ENCODE assay signal across 8 cellular contexts in the genomic region with DNA sequence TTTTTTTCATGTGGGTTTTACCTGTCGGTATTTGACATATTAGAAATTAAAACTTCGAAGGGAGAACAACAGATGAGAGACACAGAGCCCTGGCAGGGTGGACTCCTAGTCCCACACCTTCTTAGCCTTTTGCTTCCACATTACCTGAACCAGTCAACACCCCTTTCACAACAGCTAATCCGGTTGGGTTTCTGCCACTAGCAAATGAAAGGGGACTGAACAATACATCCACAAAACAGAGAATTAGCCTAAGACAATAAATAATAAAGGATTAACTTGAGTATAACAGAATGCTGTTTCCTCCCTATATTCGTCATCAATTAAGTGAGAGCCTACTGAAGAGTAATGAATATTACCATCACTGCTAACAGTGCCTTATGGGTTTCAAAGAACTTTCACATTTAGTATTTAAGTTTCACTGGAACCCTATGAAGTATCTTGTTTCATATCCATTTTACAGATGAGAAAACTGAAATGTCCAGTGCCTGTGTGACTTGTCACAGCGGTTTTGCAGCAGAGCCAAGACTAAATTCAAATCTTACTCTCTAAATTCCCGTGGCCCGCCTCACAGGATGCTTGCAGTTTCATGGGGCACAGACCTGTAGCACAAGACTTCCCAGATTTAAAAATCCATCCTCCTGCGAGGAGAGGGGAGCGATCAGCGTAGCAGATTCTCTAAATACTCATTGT. TPM values are rescaled to one million over a fixed set of nuclear protein-coding genes. Genes with fewer than 3 reads are reported as not detected.
A peak's percentile ranks its signal among the peaks of the same experiment; 100 is the strongest.
DNase-seq lines count a peak whose midpoint lies in the region; ATAC-seq, FAIRE-seq and TF ChIP-seq lines count a peak whose summit lies in the region.

No MANE protein-coding gene starts in this region.

- WGBS in small intestine, 3 donors = 30 to 35% (median 34%) methylated on average over 10 of the region's 10 CpGs

- peaks cover 4% of the 10 kb centered on the region in 2 donors for H3K4me1 ChIP-seq in small intestine (ENCODE audit: control insufficient read depth in 2 of 2, insufficient read depth in 1 of 2, low read depth in 1 of 2, low read length in 1 of 2)

- H3K4me3 ChIP-seq in fibroblast of the aortic adventitia (ENCODE audit: low read depth, low read length) (peak overlapping the region; percentile 64), small intestine (ENCODE audit: low read depth in 1 of 2, low read length in 2 of 2) (peak overlapping the region; percentile 50 to 57)

- peaks cover 7% of the 10 kb centered on the region for H3K36me3 Mint-ChIP-seq in T-helper 1 cell treated with Interleukin-12 subunit alpha and Interleukin-12 subunit beta and Interleukin-4 antibody, amounts not matched to agents 30 μg/mL and 1 μg/mL, for 36 hours (ENCODE audit: low read depth)

- DNase-seq in fibroblast of the aortic adventitia (ENCODE audit: low read depth) (peak; percentile 9), small intestine (no peak), NK-92 (lab: John Stamatoyannopoulos, UW; ENCODE audit: unreplicated experiment) (no peak), NCI-H2107 (lab: John Stamatoyannopoulos, UW) (no peak), amniotic stem cell (lab: John Stamatoyannopoulos, UW) (no peak)

- peak overlapping the region; percentile 90 for H3K27ac Mint-ChIP-seq in T-helper 1 cell treated with Interleukin-12 subunit alpha and Interleukin-12 subunit beta and Interleukin-4 antibody, amounts not matched to agents 30 μg/mL and 1 μg/mL, for 36 hours

- no peaks in the 10 kb centered on the region for H3K36me3 ChIP-seq in small intestine (ENCODE audit: control insufficient read depth in 2 of 2, insufficient read depth in 2 of 2, low read length in 2 of 2)

- FAIRE-seq in small intestine (lab: Jason Lieb, UNC) = no peak

- H3K27me3 ChIP-seq in small intestine (ENCODE audit: control insufficient read depth in 2 of 2, insufficient read depth in 2 of 2, low read length in 2 of 2) = no peaks in the 10 kb centered on the region

- H3K9me3 Mint-ChIP-seq in T-helper 1 cell treated with Interleukin-12 subunit alpha and Interleukin-12 subunit beta and Interleukin-4 antibody, amounts not matched to agents 30 μg/mL and 1 μg/mL, for 36 hours = no peaks in the 10 kb centered on the region

- no peak for TF ChIP-seq CTCF in fibroblast of the aortic adventitia (IDR thresholded peaks at IDR 0.05; ENCODE audit: insufficient read depth, low read length)

- peaks cover 15% of the 10 kb centered on the region for H3K27me3 Mint-ChIP-seq in T-helper 1 cell treated with Interleukin-12 subunit alpha and Interleukin-12 subunit beta and Interleukin-4 antibody, amounts not matched to agents 30 μg/mL and 1 μg/mL, for 36 hours (ENCODE audit: low read depth)

- no peaks in the 10 kb centered on the region for H3K9me3 ChIP-seq in small intestine (ENCODE audit: control insufficient read depth, low read depth)

- peak overlapping the region; percentile 95 for H3K4me3 Mint-ChIP-seq in T-helper 1 cell treated with Interleukin-12 subunit alpha and Interleukin-12 subunit beta and Interleukin-4 antibody, amounts not matched to agents 30 μg/mL and 1 μg/mL, for 36 hours

- peaks cover 39% of the 10 kb centered on the region for H3K4me1 Mint-ChIP-seq in T-helper 1 cell treated with Interleukin-12 subunit alpha and Interleukin-12 subunit beta and Interleukin-4 antibody, amounts not matched to agents 30 μg/mL and 1 μg/mL, for 36 hours (ENCODE audit: low read depth)

- peak overlapping the region; percentile 35 to 62 for H3K27ac ChIP-seq in small intestine (ENCODE audit: low read depth in 1 of 2, low read length in 1 of 2)

- ATAC-seq in GM21717 (IDR thresholded peaks at IDR 0.05; ENCODE audit: unreplicated experiment) = peak; percentile 23
- no peak for ATAC-seq in GM21381 (IDR thresholded peaks at IDR 0.05; ENCODE audit: unreplicated experiment)

RNA-seq across cellular contexts. Expression of a gene that starts 1.0 kb away (rescaled TPM):
- total RNA-seq in fibroblast of the aortic adventitia (ENCODE audit: low replicate concordance) = 25.3 and 84.1 TPM in 2 replicates
- polyA plus RNA-seq in small intestine = 10 to 100 TPM in 2 of 3 donors, 1 to 10 TPM in 1; 9.8 to 14.5 (median 13.2) TPM

RNA-seq across cellular contexts. Expression of a gene that starts 31.1 kb away (rescaled TPM):
- total RNA-seq in fibroblast of the aortic adventitia (ENCODE audit: low replicate concordance) = 92.0 and 193 TPM in 2 replicates
- polyA plus RNA-seq in small intestine = 100 to 1,000 TPM; 146 to 612 (median 505) TPM
